22 cellular contexts compared by ENCODE assay signal in genomic region chr2:84251651-84252278, GRCh38.
A peak's percentile ranks its signal among the peaks of the same experiment; 100 is the strongest.
DNase-seq lines count a peak whose midpoint lies in the region; ATAC-seq, FAIRE-seq and TF ChIP-seq lines count a peak whose summit lies in the region.
"Had no signal": no experiment of that assay in that cellular context is flagged by ENCODE, and none has a peak within 500 bp of the region (broad histone marks: within the 10 kb centered on the region; RNA-seq: fewer than 3 reads in every experiment).

No MANE protein-coding gene starts in this region.

- intact Hi-C loops in HepG2 (cut with micrococcal nuclease; ENCODE audit: unreplicated experiment) (no loop called here), right lobe of liver (cut with DNase I) (no loop called here), sciatic nerve (cut with DNase I) (no loop called here), OCI-LY7 (cut with micrococcal nuclease; ENCODE audit: unreplicated experiment) (no loop called here)

- BruUV-seq in HepG2 (replicated peaks; lab: Mats Ljungman, UMichigan) = no TSS peak
- no TSS peak for BruUV-seq in OCI-LY7 (replicated peaks; lab: Mats Ljungman, UMichigan)

- H3K27ac Mint-ChIP-seq in central memory CD8-positive, alpha-beta T cell (ENCODE audit: low read depth) = peak overlapping the region; percentile 68
- no peak overlapping the region for H3K27ac Mint-ChIP-seq in stimulated activated memory B cell treated with anti-CD40 and anti-IgM and Interleukin-4, amounts not matched to agents 10 μg/mL and 1 μg/mL and 100 μg/mL, for 72 hours
- H3K27ac Mint-ChIP-seq: CD4-positive, CD25-positive, alpha-beta regulatory T cell; IgD-negative memory B cell had no signal

- CTCF ChIA-PET in HepG2 (lab: Yijun Ruan, JAX; ENCODE audit: low intra/inter-chr PET ratio, low total read pairs) (no interaction called here), OCI-LY7 (lab: Charles Lee; ENCODE audit: unreplicated experiment) (no interaction called here)

- H3K4me1 ChIP-seq in HepG2 (ENCODE audit: insufficient read depth, low read length) (peaks cover 18% of the 10 kb centered on the region), right lobe of liver (no peaks in the 10 kb centered on the region), OCI-LY7 (ENCODE audit: insufficient read depth, low read length, poor library complexity, severe bottlenecking) (no peaks in the 10 kb centered on the region)
- H3K4me1 ChIP-seq: BE2C, Caco-2 had no signal

- DNase-seq in HepG2 (ENCODE audit: low spot score) (no peak), right lobe of liver (no peak), OCI-M1 (lab: John Stamatoyannopoulos, UW) (peak; percentile 39), cerebellum (ENCODE audit: low spot score) (no peak), sciatic nerve (ENCODE audit: low spot score) (no peak), OCI-LY7 (ENCODE audit: low spot score) (no peak)
- DNase-seq in central memory CD8-positive, alpha-beta T cell (ENCODE audit: low spot score in 2 of 2) = no peak
- DNase-seq: ACHN; BE2C; C1 segment of cervical spinal cord; Caco-2; CD4-positive, CD25-positive, alpha-beta regulatory T cell; DMS79 treated with DMSO at 0.1 percent for 48 hours; GF-D8; GOT3; H7 had no signal

- no peak overlapping the region for H3K27ac ChIP-seq in HepG2 (ENCODE audit: extremely low read length, insufficient read depth, low read length)
- no peak overlapping the region for H3K27ac ChIP-seq in right lobe of liver
- no peak overlapping the region for H3K27ac ChIP-seq in OCI-LY7 (ENCODE audit: low read depth, low read length, poor library complexity, severe bottlenecking)

- ATAC-seq in HepG2 (peak; percentile 60), right lobe of liver (no peak), sciatic nerve (no peak)
- ATAC-seq in central memory CD8-positive, alpha-beta T cell (replicated peaks; ENCODE audit: extremely low read depth, poor library complexity, severe bottlenecking) = no peak
- ATAC-seq in stimulated activated memory B cell treated with anti-CD40 and anti-IgM and Interleukin-4, amounts not matched to agents 10 μg/mL and 1 μg/mL and 100 μg/mL, for 72 hours = peak; percentile 16
- ATAC-seq: HCT116 had no signal

- H2AFZ ChIP-seq in HepG2 (ENCODE audit: low read length) = no peak overlapping the region
- no peak overlapping the region for H2AFZ ChIP-seq in OCI-LY7 (ENCODE audit: low read length)

- TF ChIP-seq EP300 in HepG2 (IDR thresholded peaks at IDR 0.05; ENCODE audit: low read depth in 2 of 2, low read length in 2 of 2) (no peak), HepG2 (CRISPR knock-in tag; IDR thresholded peaks at IDR 0.05; ENCODE audit: borderline replicate concordance) (no peak)

- no peaks in the 10 kb centered on the region for H3K9me3 ChIP-seq in HepG2 (ENCODE audit: low read length)
- H3K9me3 ChIP-seq in right lobe of liver = no peaks in the 10 kb centered on the region
- no peaks in the 10 kb centered on the region for H3K9me3 ChIP-seq in OCI-LY7 (ENCODE audit: low read length)
- H3K9me3 ChIP-seq: BE2C, Caco-2 had no signal

- peaks cover 2% of the 10 kb centered on the region for H3K36me3 Mint-ChIP-seq in central memory CD8-positive, alpha-beta T cell (ENCODE audit: insufficient read depth)
- no peaks in the 10 kb centered on the region for H3K36me3 Mint-ChIP-seq in stimulated activated memory B cell treated with anti-CD40 and anti-IgM and Interleukin-4, amounts not matched to agents 10 μg/mL and 1 μg/mL and 100 μg/mL, for 72 hours
- H3K36me3 Mint-ChIP-seq: CD4-positive, CD25-positive, alpha-beta regulatory T cell; IgD-negative memory B cell had no signal

- POLR2A ChIA-PET in HepG2 (lab: Yijun Ruan, JAX) (interaction anchor here (1.0 kb wide), 2 partner anchors 42 to 49 kb away, joined by 3 to 4 read pairs; no protein-coding TSS in a partner anchor), OCI-LY7 (lab: Charles Lee) (no interaction called here)

- H4K20me1 ChIP-seq in HepG2 (ENCODE audit: insufficient read depth, low read length) (no peaks in the 10 kb centered on the region), OCI-LY7 (ENCODE audit: insufficient read depth, low read length) (no peaks in the 10 kb centered on the region)

- H3K4me1 Mint-ChIP-seq in central memory CD8-positive, alpha-beta T cell = no peaks in the 10 kb centered on the region
- H3K4me1 Mint-ChIP-seq in stimulated activated memory B cell treated with anti-CD40 and anti-IgM and Interleukin-4, amounts not matched to agents 10 μg/mL and 1 μg/mL and 100 μg/mL, for 72 hours = peaks cover 8% of the 10 kb centered on the region
- H3K4me1 Mint-ChIP-seq: CD4-positive, CD25-positive, alpha-beta regulatory T cell; IgD-negative memory B cell had no signal

- no peaks in the 10 kb centered on the region for H3K79me2 ChIP-seq in HepG2 (ENCODE audit: insufficient read depth, low read length)
- H3K79me2 ChIP-seq in OCI-LY7 (ENCODE audit: insufficient read depth, low read depth, low read length) = no peaks in the 10 kb centered on the region

- no peak overlapping the region for H3K4me3 Mint-ChIP-seq in central memory CD8-positive, alpha-beta T cell
- H3K4me3 Mint-ChIP-seq in stimulated activated memory B cell treated with anti-CD40 and anti-IgM and Interleukin-4, amounts not matched to agents 10 μg/mL and 1 μg/mL and 100 μg/mL, for 72 hours = no peak overlapping the region
- H3K4me3 Mint-ChIP-seq: CD4-positive, CD25-positive, alpha-beta regulatory T cell; IgD-negative memory B cell had no signal

- no peak overlapping the region for H3K9ac ChIP-seq in HepG2 (ENCODE audit: insufficient read depth, low read depth, low read length)

- H3K36me3 ChIP-seq in HepG2 (replicated peaks in 1 of 2; ENCODE audit: control insufficient read depth in 1 of 2, insufficient read depth in 2 of 2, low read length in 2 of 2) (no peaks in the 10 kb centered on the region), right lobe of liver (no peaks in the 10 kb centered on the region), OCI-LY7 (ENCODE audit: insufficient read depth, low read length) (no peaks in the 10 kb centered on the region)
- H3K36me3 ChIP-seq: BE2C had no signal

- WGBS in HepG2 (ENCODE audit: low lambda C conversion rate) = 84% methylated on average over 2 of the region's 2 CpGs
- 89% methylated on average over 2 of the region's 2 CpGs for WGBS in right lobe of liver (ENCODE audit: insufficient coverage, low coverage, low lambda C conversion rate, missing lambda C conversion rate)

- TF ChIP-seq RAD21 in HepG2 (CRISPR knock-in tag; IDR thresholded peaks at IDR 0.05) = no peak

- H3K27me3 Mint-ChIP-seq in central memory CD8-positive, alpha-beta T cell = peaks cover 20% of the 10 kb centered on the region
- no peaks in the 10 kb centered on the region for H3K27me3 Mint-ChIP-seq in stimulated activated memory B cell treated with anti-CD40 and anti-IgM and Interleukin-4, amounts not matched to agents 10 μg/mL and 1 μg/mL and 100 μg/mL, for 72 hours
- H3K27me3 Mint-ChIP-seq: IgD-negative memory B cell had no signal

- H3K4me2 ChIP-seq in HepG2 (ENCODE audit: low read depth, low read length) (peak overlapping the region; percentile 50), OCI-LY7 (ENCODE audit: low read length) (no peak overlapping the region)

- H3K9me3 Mint-ChIP-seq in central memory CD8-positive, alpha-beta T cell = no peaks in the 10 kb centered on the region
- no peaks in the 10 kb centered on the region for H3K9me3 Mint-ChIP-seq in stimulated activated memory B cell treated with anti-CD40 and anti-IgM and Interleukin-4, amounts not matched to agents 10 μg/mL and 1 μg/mL and 100 μg/mL, for 72 hours

- no peaks in the 10 kb centered on the region for H3K9me2 ChIP-seq in OCI-LY7 (ENCODE audit: insufficient read depth, low read length)

- no peaks in the 10 kb centered on the region for H3K27me3 ChIP-seq in HepG2 (ENCODE audit: control insufficient read depth in 1 of 2, insufficient read depth in 2 of 2, low read length in 2 of 2)
- H3K27me3 ChIP-seq in right lobe of liver = no peaks in the 10 kb centered on the region
- H3K27me3 ChIP-seq: BE2C had no signal

- TF ChIP-seq CTCF in HepG2 (CRISPR knock-in tag; IDR thresholded peaks at IDR 0.05) (no peak), right lobe of liver (IDR thresholded peaks at IDR 0.05) (no peak), OCI-LY7 (conservative IDR thresholded peaks at IDR 0.05; ENCODE audit: low read length) (no peak)

- no peak for FAIRE-seq in HepG2 (lab: Jason Lieb, UNC)
- FAIRE-seq: A204.1, D721Med, HTR-8/SVneo had no signal

- TF ChIP-seq POLR2A in HepG2 (IDR thresholded peaks at IDR 0.05; ENCODE audit: insufficient read depth in 1 of 2, low read depth in 2 of 2, low read length in 2 of 2) = no peak
- no peak for TF ChIP-seq POLR2A in right lobe of liver (IDR thresholded peaks at IDR 0.05)

- no peak overlapping the region for H3K4me3 ChIP-seq in HepG2 (replicated peaks in 1 of 3; ENCODE audit: insufficient read depth in 1 of 3, low read depth in 2 of 3, low read length in 3 of 3)
- H3K4me3 ChIP-seq in right lobe of liver = no peak overlapping the region
- H3K4me3 ChIP-seq in OCI-LY7 (ENCODE audit: low read depth, low read length, poor library complexity, severe bottlenecking) = no peak overlapping the region

- in situ Hi-C loops in HepG2 (cut with HindIII; ENCODE audit: extremely low pct_ligation_motif_present, low pct_unique_long_range_greater_than_20kb) = no loop called here

TF ChIP-seq in HepG2, 621 proteins besides CTCF, POLR2A, EP300 and RAD21 (continues in another document):
- no peak for TF ChIP-seq PLRG1 (conservative IDR thresholded peaks at IDR 0.05)
- TF ChIP-seq ZNF512 (CRISPR knock-in tag; IDR thresholded peaks at IDR 0.05) = peak; percentile 97
- peak; percentile 23 for TF ChIP-seq HNRNPK (IDR thresholded peaks at IDR 0.05; ENCODE audit: low read depth, low read length, poor library complexity, severe bottlenecking)
- TF ChIP-seq ZNF597 (CRISPR knock-in tag; IDR thresholded peaks at IDR 0.05) = no peak

Comparison
In these comparisons a context has a peak if more than half of its experiments do, and no peak if none do; other contexts are left out.
1. ATAC-seq: peak in HepG2 (single experiment) and stimulated activated memory B cell treated with anti-CD40 and anti-IgM and Interleukin-4, amounts not matched to agents 10 μg/mL and 1 μg/mL and 100 μg/mL, for 72 hours (single experiment); none in right lobe of liver (0 of 4), central memory CD8-positive, alpha-beta T cell (single experiment) and sciatic nerve (single experiment).